Comparison of ENCODE assay signal across 21 cellular contexts in the genomic region with DNA sequence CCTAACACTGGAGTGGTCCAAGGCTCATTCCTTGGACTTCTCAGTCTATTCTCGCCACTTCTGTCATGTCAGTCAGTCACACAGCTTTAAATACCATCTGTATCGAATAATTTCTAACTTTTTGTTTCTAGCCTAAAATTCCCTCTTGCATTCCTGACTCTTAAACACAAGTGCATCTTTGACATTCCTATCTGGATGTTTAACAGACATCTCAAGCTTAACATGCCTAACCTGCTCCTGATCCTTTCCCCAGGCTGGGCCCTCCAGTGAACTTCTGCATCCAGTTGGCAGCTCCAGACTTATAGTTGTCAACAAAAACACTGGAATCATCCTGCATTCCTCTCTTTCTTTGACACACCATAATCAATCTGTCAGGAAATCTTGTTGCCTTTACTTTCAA. TPM values are rescaled to one million over a fixed set of nuclear protein-coding genes. Genes with fewer than 3 reads are reported as not detected.
"Had no signal": no experiment of that assay in that cellular context is flagged by ENCODE, and none has a peak within 500 bp of the region (broad histone marks: within the 10 kb centered on the region; RNA-seq: fewer than 3 reads in every experiment).

No MANE protein-coding gene starts in this region.

- H3K4me2 ChIP-seq: smooth muscle cell had no signal

- H3K9me3 ChIP-seq: colonic mucosa, esophagus squamous epithelium, mucosa of descending colon, right atrium auricular region, tibial artery, upper lobe of left lung, uterus had no signal

- FAIRE-seq: islet of Langerhans had no signal

- H3K4me1 ChIP-seq: colonic mucosa, uterus had no signal

- H3K27ac ChIP-seq: colonic mucosa, esophagus squamous epithelium, right atrium auricular region, tibial artery, upper lobe of left lung, uterus had no signal

- H3K36me3 ChIP-seq: colonic mucosa, esophagus squamous epithelium, right atrium auricular region, tibial artery, upper lobe of left lung, uterus had no signal

- ATAC-seq: left lobe of liver; mucosa of descending colon; naive thymus-derived CD8-positive, alpha-beta T cell had no signal

- H3K4me3 ChIP-seq: colonic mucosa, esophagus squamous epithelium, mucosa of descending colon, right atrium auricular region, smooth muscle cell, tibial artery, upper lobe of left lung, uterus had no signal

- H3K27me3 ChIP-seq: colonic mucosa, right atrium auricular region, uterus had no signal

- DNase-seq: colonic mucosa; dermis blood vessel endothelial cell; esophagus squamous epithelium; head of caudate nucleus; hippocampal formation; mammary epithelial cell; mucosa of descending colon; naive thymus-derived CD8-positive, alpha-beta T cell; posterior cingulate gyrus; stimulated activated CD4-positive, alpha-beta T cell treated with anti-CD3 and anti-CD28 coated beads, Interleukin-4, amount 100 ng/mL, for 1 hour; stimulated activated CD8-positive, alpha-beta memory T cell treated with anti-CD3 and anti-CD28 coated beads, Interleukin-4, amount 100 ng/mL, for 48 hours; tibial artery; upper lobe of left lung; uterus had no signal

RNA-seq across cellular contexts. Expression of a gene that starts 4.5 kb away (rescaled TPM):
- total RNA-seq: mammary epithelial cell, osteocyte, pulmonary artery endothelial cell had no signal
- polyA plus RNA-seq: neural cell had no signal
